Comparison of ENCODE assay signal across 8 cellular contexts in the genomic region with DNA sequence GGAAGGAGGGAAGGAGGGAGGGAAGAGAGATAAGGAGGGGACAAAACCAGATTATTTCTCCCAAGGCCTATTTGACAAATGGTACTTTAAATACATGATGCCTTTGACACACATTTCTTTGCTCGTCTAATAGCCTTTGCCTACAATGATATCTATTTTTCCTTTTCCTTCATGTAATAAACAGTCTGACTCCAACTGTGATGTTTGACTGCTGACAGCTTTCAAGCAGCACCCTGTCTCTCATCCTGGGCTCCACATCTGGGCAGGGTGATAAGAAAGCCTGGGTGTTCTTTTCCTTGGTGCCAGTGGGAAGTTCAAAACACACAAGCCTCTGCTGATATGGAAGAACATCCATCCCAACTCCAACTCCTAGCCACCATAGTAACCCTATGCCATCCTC.
"Had no signal": no experiment of that assay in that cellular context is flagged by ENCODE, and none has a peak within 500 bp of the region (broad histone marks: within the 10 kb centered on the region; RNA-seq: fewer than 3 reads in every experiment).

No MANE protein-coding gene starts in this region.

- FAIRE-seq: G401.6, GM12878, GM12891, GM12892, GM18507, GM19239 had no signal

- ATAC-seq: GM12878 had no signal

- DNase-seq: GDM1, GF-D8 had no signal

- H3K4me3 ChIP-seq: GM12878 had no signal
